ENCODE assay signal across 16 cellular contexts in genomic region chr6:63799813-63800212, GRCh38.
DNase-seq lines count a peak whose midpoint lies in the region; ATAC-seq and TF ChIP-seq lines count a peak whose summit lies in the region.
"Had no signal": no experiment of that assay in that cellular context is flagged by ENCODE, and none has a peak within 500 bp of the region (broad histone marks: within the 10 kb centered on the region; RNA-seq: fewer than 3 reads in every experiment).

No MANE protein-coding gene starts in this region.

- CTCF ChIA-PET in Calu3 (lab: Charles Lee) = interaction anchor here (0.6 to 1.0 kb wide), 2 partner anchors 380 to 448 kb away, joined by 3 to 5 read pairs; no protein-coding TSS in a partner anchor

- TF ChIP-seq CTCF in Calu3 (IDR thresholded peaks at IDR 0.05; ENCODE audit: unreplicated experiment) (no peak), OCI-LY3 (IDR thresholded peaks at IDR 0.05; ENCODE audit: low read depth, low read length) (no peak), right lobe of liver (IDR thresholded peaks at IDR 0.05) (no peak), hepatocyte (IDR thresholded peaks at IDR 0.05; ENCODE audit: poor library complexity) (no peak)

- BruUV-seq in Calu3 (replicated peaks; lab: Mats Ljungman, UMichigan) = no TSS peak

- TF ChIP-seq POLR2A in right lobe of liver (IDR thresholded peaks at IDR 0.05) = peak; percentile 23

- H2AFZ ChIP-seq in OCI-LY3 (ENCODE audit: low read depth, low read length) (0 out of 2 replicates have a peak overlapping the region, but pooled peaks have one; percentile 37), hepatocyte (no peak overlapping the region)

- peak overlapping the region; percentile 53 for H3K4me2 ChIP-seq in OCI-LY3 (ENCODE audit: low read length)
- no peak overlapping the region for H3K4me2 ChIP-seq in hepatocyte

- H3K79me2 ChIP-seq in OCI-LY3 (ENCODE audit: low read length) (no peaks in the 10 kb centered on the region), hepatocyte (no peaks in the 10 kb centered on the region)

- ATAC-seq in right lobe of liver = peak; percentile 75 to 95 (median 83)
- no peak for ATAC-seq in GM21576 (IDR thresholded peaks at IDR 0.05; ENCODE audit: unreplicated experiment)
- ATAC-seq: CD8-positive, alpha-beta T cell; K562 had no signal

- H3K27ac Mint-ChIP-seq in Calu3 (ENCODE audit: unreplicated experiment) = peak overlapping the region; percentile 50
- H3K27ac Mint-ChIP-seq: B cell; CD8-positive, alpha-beta T cell had no signal

- no peaks in the 10 kb centered on the region for H3K36me3 Mint-ChIP-seq in Calu3 (ENCODE audit: insufficient read depth, unreplicated experiment)
- H3K36me3 Mint-ChIP-seq: CD8-positive, alpha-beta T cell had no signal

- H3K9ac ChIP-seq in OCI-LY3 (ENCODE audit: low read length) (no peak overlapping the region), endocrine pancreas (ENCODE audit: control insufficient read depth, insufficient read depth, low read length) (no peak overlapping the region)
- H3K9ac ChIP-seq: BLaER1 treated with 17β-estradiol and CSF1 and Interleukin-3, amounts not matched to agents 10 nM and 100 nM had no signal

- H3K9me3 ChIP-seq in OCI-LY3 (ENCODE audit: insufficient read depth, low read length) (no peaks in the 10 kb centered on the region), endocrine pancreas (ENCODE audit: control insufficient read depth, low read length) (no peaks in the 10 kb centered on the region), right lobe of liver (no peaks in the 10 kb centered on the region), hepatocyte (ENCODE audit: low read depth) (no peaks in the 10 kb centered on the region)
- H3K9me3 ChIP-seq: HAP-1 had no signal

- DNase-seq in Calu3 = peak; percentile 20
- DNase-seq in right lobe of liver = peak; percentile 23 to 56 (median 54)
- no peak for DNase-seq in DMS79 (lab: John Stamatoyannopoulos, UW)
- no peak for DNase-seq in NCI-H2171 (lab: John Stamatoyannopoulos, UW)
- no peak for DNase-seq in hepatocyte (ENCODE audit: low spot score)
- DNase-seq: 8988T; CD8-positive, alpha-beta T cell; DMS 273 treated with DMSO at 0.1 percent for 48 hours; DMS53 had no signal

- H3K27ac ChIP-seq in OCI-LY3 (ENCODE audit: low read length) (no peak overlapping the region), right lobe of liver (peak overlapping the region; percentile 31 to 44 (median 42)), hepatocyte (no peak overlapping the region)
- H3K27ac ChIP-seq: BLaER1 treated with 17β-estradiol and CSF1 and Interleukin-3, amounts not matched to agents 10 nM and 100 nM had no signal

- peak overlapping the region; percentile 26; the same call in 1 of the 2 replicates for H3K4me3 ChIP-seq in OCI-LY3 (ENCODE audit: low read length)
- H3K4me3 ChIP-seq in endocrine pancreas (ENCODE audit: control insufficient read depth, insufficient read depth, low read length) = peak overlapping the region; percentile 12
- peak overlapping the region in 1 of 3 donors; percentile 12 for H3K4me3 ChIP-seq in right lobe of liver
- no peak overlapping the region for H3K4me3 ChIP-seq in hepatocyte
- H3K4me3 ChIP-seq: BLaER1 treated with 17β-estradiol and CSF1 and Interleukin-3, amounts not matched to agents 10 nM and 100 nM; HAP-1; K562 had no signal

- H3K27me3 ChIP-seq in OCI-LY3 (ENCODE audit: low read depth, low read length) (peaks cover 15% of the 10 kb centered on the region), endocrine pancreas (ENCODE audit: control insufficient read depth, insufficient read depth, low read length) (no peaks in the 10 kb centered on the region), right lobe of liver (no peaks in the 10 kb centered on the region), hepatocyte (no peaks in the 10 kb centered on the region)
- H3K27me3 ChIP-seq: BLaER1 treated with 17β-estradiol and CSF1 and Interleukin-3, amounts not matched to agents 10 nM and 100 nM had no signal

- H3K4me3 Mint-ChIP-seq in Calu3 (ENCODE audit: low read depth, unreplicated experiment) = peak overlapping the region; percentile 52
- H3K4me3 Mint-ChIP-seq: B cell; CD8-positive, alpha-beta T cell had no signal

- H4K20me1 ChIP-seq in OCI-LY3 (ENCODE audit: insufficient read depth, low read length) = no peaks in the 10 kb centered on the region
- H4K20me1 ChIP-seq in hepatocyte (ENCODE audit: insufficient read depth, poor library complexity, severe bottlenecking) = no peaks in the 10 kb centered on the region
- H4K20me1 ChIP-seq: BLaER1 treated with 17β-estradiol and CSF1 and Interleukin-3, amounts not matched to agents 10 nM and 100 nM had no signal

- intact Hi-C loops in Calu3 (cut with micrococcal nuclease; ENCODE audit: unreplicated experiment) (loop anchor here (5.0 kb wide), 1 partner anchor 203 kb away; no protein-coding TSS in a partner anchor), right lobe of liver (cut with DNase I) (no loop called here)

- H3K36me3 ChIP-seq in OCI-LY3 (replicated peaks; ENCODE audit: low read depth, low read length) = no peaks in the 10 kb centered on the region
- no peaks in the 10 kb centered on the region for H3K36me3 ChIP-seq in endocrine pancreas (ENCODE audit: control insufficient read depth, insufficient read depth, low read length)
- H3K36me3 ChIP-seq in right lobe of liver = no peaks in the 10 kb centered on the region
- H3K36me3 ChIP-seq in hepatocyte (replicated peaks; ENCODE audit: insufficient read depth, low read depth) = no peaks in the 10 kb centered on the region
- H3K36me3 ChIP-seq: BLaER1 treated with 17β-estradiol and CSF1 and Interleukin-3, amounts not matched to agents 10 nM and 100 nM; HAP-1 had no signal

- WGBS in right lobe of liver (ENCODE audit: insufficient coverage, low coverage, low lambda C conversion rate, missing lambda C conversion rate) = 18% methylated on average over 9 of the region's 9 CpGs
- WGBS in hepatocyte (ENCODE audit: low lambda C conversion rate, missing lambda C conversion rate) = 82% methylated on average over 9 of the region's 9 CpGs

- H3K4me1 ChIP-seq in OCI-LY3 (ENCODE audit: low read length) (peaks cover 8% of the 10 kb centered on the region), endocrine pancreas (ENCODE audit: control insufficient read depth, insufficient read depth, low read length) (no peaks in the 10 kb centered on the region), right lobe of liver (peaks cover 0 to 15% (median 7%) of the 10 kb centered on the region in 4 donors), hepatocyte (ENCODE audit: insufficient read depth) (peaks cover 4% of the 10 kb centered on the region)
- H3K4me1 ChIP-seq: HAP-1 had no signal

- peaks cover 29% of the 10 kb centered on the region for H3K4me1 Mint-ChIP-seq in Calu3 (ENCODE audit: low read depth, unreplicated experiment)
- H3K4me1 Mint-ChIP-seq: B cell had no signal

- H3K9me3 Mint-ChIP-seq in Calu3 (ENCODE audit: low read depth, unreplicated experiment) = no peaks in the 10 kb centered on the region
- H3K9me3 Mint-ChIP-seq: CD8-positive, alpha-beta T cell had no signal

- H3K9me2 ChIP-seq in hepatocyte (replicated peaks; ENCODE audit: insufficient read depth) = no peaks in the 10 kb centered on the region

- H3K27me3 Mint-ChIP-seq in Calu3 (ENCODE audit: unreplicated experiment) = no peaks in the 10 kb centered on the region

Comparison
In these comparisons a context has a peak if more than half of its experiments do, and no peak if none do; other contexts are left out.
1. DNase-seq: peak in Calu3 (single experiment) and right lobe of liver (3 of 3); none in DMS79 (single experiment), NCI-H2171 (single experiment) and hepatocyte (single experiment).
2. H3K27ac ChIP-seq: peak in right lobe of liver (3 of 3); none in OCI-LY3 (single experiment) and hepatocyte (single experiment).